14 cellular contexts compared by ENCODE assay signal in genomic region chr3:50509715-50510114, GRCh38. TPM values are rescaled to one million over a fixed set of nuclear protein-coding genes. Genes with fewer than 3 reads are reported as not detected.
A peak's percentile ranks its signal among the peaks of the same experiment; 100 is the strongest.
DNase-seq lines count a peak whose midpoint lies in the region; ATAC-seq and TF ChIP-seq lines count a peak whose summit lies in the region.
"Had no signal": no experiment of that assay in that cellular context is flagged by ENCODE, and none has a peak within 500 bp of the region (broad histone marks: within the 10 kb centered on the region; RNA-seq: fewer than 3 reads in every experiment).

No MANE protein-coding gene starts in this region.

- H3K27me3 ChIP-seq in BLaER1: peaks cover 6% of the 10 kb centered on the region
- H3K27me3 ChIP-seq in GM23338 (ENCODE audit: insufficient read depth): peaks cover 14% of the 10 kb centered on the region
- H3K27me3 ChIP-seq in neural progenitor cell: peaks cover 4% of the 10 kb centered on the region
- H3K27me3 ChIP-seq in Peyer's patch: no peaks in the 10 kb centered on the region
- H3K27me3 ChIP-seq: BE2C had no signal

- no peaks in the 10 kb centered on the region for H4K20me1 ChIP-seq in BLaER1
- no peaks in the 10 kb centered on the region for H4K20me1 ChIP-seq in GM23338 (replicated peaks; ENCODE audit: insufficient read depth)
- H4K20me1 ChIP-seq in neural progenitor cell (ENCODE audit: low read depth): no peaks in the 10 kb centered on the region

- H3K36me3 ChIP-seq in BLaER1 (no peaks in the 10 kb centered on the region), GM23338 (ENCODE audit: insufficient read depth) (no peaks in the 10 kb centered on the region), neural progenitor cell (no peaks in the 10 kb centered on the region), Peyer's patch (no peaks in the 10 kb centered on the region)
- H3K36me3 ChIP-seq: BE2C had no signal

- H2AFZ ChIP-seq in GM23338 (no peak overlapping the region), neural progenitor cell (replicated peaks) (no peak overlapping the region)

- TF ChIP-seq CTCF in GM23338 (conservative IDR thresholded peaks at IDR 0.05; ENCODE audit: low read depth in 2 of 2): peak in 1 of 2 experiments; percentile 38; a peak in 2 of 4 replicates
- peak; percentile 5 for TF ChIP-seq CTCF in neural progenitor cell (IDR thresholded peaks at IDR 0.05)
- TF ChIP-seq CTCF in Peyer's patch (IDR thresholded peaks at IDR 0.05): no peak

- H3K4me3 Mint-ChIP-seq in GM23338 (no peak overlapping the region), neural progenitor cell (no peak overlapping the region)
- no peak overlapping the region for H3K4me3 Mint-ChIP-seq in activated T-helper 17 cell treated with anti-CD3 and anti-CD28 coated beads, Interleukin-2, amount 50 U/mL, for 72 hours
- H3K4me3 Mint-ChIP-seq: CD8-positive, alpha-beta memory T cell; IgD-negative memory B cell had no signal

- H3K27ac Mint-ChIP-seq in GM23338 (no peak overlapping the region), neural progenitor cell (peak overlapping the region; percentile 30)
- H3K27ac Mint-ChIP-seq in activated T-helper 17 cell treated with anti-CD3 and anti-CD28 coated beads, Interleukin-2, amount 50 U/mL, for 72 hours: peak overlapping the region; percentile 36
- H3K27ac Mint-ChIP-seq: CD8-positive, alpha-beta memory T cell; IgD-negative memory B cell had no signal

- H3K9me2 ChIP-seq in GM23338 (ENCODE audit: insufficient read depth): no peaks in the 10 kb centered on the region

- H3K4me1 ChIP-seq in BLaER1 (peaks cover 66% of the 10 kb centered on the region), GM23338 (ENCODE audit: insufficient read depth) (0 out of 2 replicates have a peak, but pooled peaks cover 1% of the 10 kb centered on the region), neural progenitor cell (peaks cover 6% of the 10 kb centered on the region), Peyer's patch (no peaks in the 10 kb centered on the region)
- H3K4me1 ChIP-seq: Caco-2 had no signal

- H3K36me3 Mint-ChIP-seq in GM23338 (ENCODE audit: low read depth): no peaks in the 10 kb centered on the region
- no peaks in the 10 kb centered on the region for H3K36me3 Mint-ChIP-seq in activated T-helper 17 cell treated with anti-CD3 and anti-CD28 coated beads, Interleukin-2, amount 50 U/mL, for 72 hours (ENCODE audit: low read depth)
- no peaks in the 10 kb centered on the region for H3K36me3 Mint-ChIP-seq in neural progenitor cell
- H3K36me3 Mint-ChIP-seq: CD8-positive, alpha-beta memory T cell; IgD-negative memory B cell had no signal

- peaks cover 13% of the 10 kb centered on the region for H3K4me1 Mint-ChIP-seq in GM23338
- no peaks in the 10 kb centered on the region for H3K4me1 Mint-ChIP-seq in activated T-helper 17 cell treated with anti-CD3 and anti-CD28 coated beads, Interleukin-2, amount 50 U/mL, for 72 hours
- peaks cover 11% of the 10 kb centered on the region for H3K4me1 Mint-ChIP-seq in neural progenitor cell
- H3K4me1 Mint-ChIP-seq: CD8-positive, alpha-beta memory T cell; IgD-negative memory B cell had no signal

- H3K27me3 Mint-ChIP-seq in GM23338 (ENCODE audit: insufficient read depth, low read depth, poor library complexity): peaks cover 8% of the 10 kb centered on the region
- H3K27me3 Mint-ChIP-seq in activated T-helper 17 cell treated with anti-CD3 and anti-CD28 coated beads, Interleukin-2, amount 50 U/mL, for 72 hours: no peaks in the 10 kb centered on the region
- peaks cover 15% of the 10 kb centered on the region for H3K27me3 Mint-ChIP-seq in neural progenitor cell (ENCODE audit: insufficient read depth, low read depth)

- no peaks in the 10 kb centered on the region for H3K79me2 ChIP-seq in GM23338 (replicated peaks; ENCODE audit: insufficient read depth)
- no peaks in the 10 kb centered on the region for H3K79me2 ChIP-seq in neural progenitor cell (ENCODE audit: low read depth)

- no peaks in the 10 kb centered on the region for H3F3A ChIP-seq in GM23338 (replicated peaks; ENCODE audit: low read depth)
- H3F3A ChIP-seq in neural progenitor cell (ENCODE audit: low read depth): peaks cover 2% of the 10 kb centered on the region

- no peak for TF ChIP-seq POLR2A in Peyer's patch (IDR thresholded peaks at IDR 0.05)

- H3K4me2 ChIP-seq in BLaER1 (peak overlapping the region; percentile 42), GM23338 (no peak overlapping the region), neural progenitor cell (no peak overlapping the region)

- DNase-seq in GM23338 (ENCODE audit: low spot score) (peak; percentile 27), neural progenitor cell (ENCODE audit: low spot score) (no peak), ureter (ENCODE audit: low spot score) (no peak), Peyer's patch (no peak)
- DNase-seq: BE2C; Caco-2; CD8-positive, alpha-beta memory T cell; DMS53; GF-D8; H7 had no signal

- no peaks in the 10 kb centered on the region for H3K9me3 Mint-ChIP-seq in GM23338
- no peaks in the 10 kb centered on the region for H3K9me3 Mint-ChIP-seq in activated T-helper 17 cell treated with anti-CD3 and anti-CD28 coated beads, Interleukin-2, amount 50 U/mL, for 72 hours
- H3K9me3 Mint-ChIP-seq in neural progenitor cell: no peaks in the 10 kb centered on the region
- H3K9me3 Mint-ChIP-seq: CD8-positive, alpha-beta memory T cell; IgD-negative memory B cell had no signal

- H3K27ac ChIP-seq in BLaER1 (no peak overlapping the region), GM23338 (ENCODE audit: low read depth) (no peak overlapping the region), neural progenitor cell (no peak overlapping the region), Peyer's patch (no peak overlapping the region)

- H3K9me3 ChIP-seq in BLaER1 (no peaks in the 10 kb centered on the region), neural progenitor cell (ENCODE audit: low read depth) (no peaks in the 10 kb centered on the region), Peyer's patch (no peaks in the 10 kb centered on the region)
- H3K9me3 ChIP-seq: BE2C, Caco-2 had no signal

- ATAC-seq in GM23338 (peak; percentile 74), GM21367 (IDR thresholded peaks at IDR 0.05; ENCODE audit: unreplicated experiment) (no peak)
- no peak for ATAC-seq in activated T-helper 17 cell treated with anti-CD3 and anti-CD28 coated beads, Interleukin-2, amount 50 U/mL, for 72 hours (replicated peaks)

- H3K4me3 ChIP-seq in BLaER1: no peak overlapping the region
- H3K4me3 ChIP-seq in GM23338: no peak overlapping the region
- H3K4me3 ChIP-seq in neural progenitor cell: no peak overlapping the region
- no peak overlapping the region for H3K4me3 ChIP-seq in Peyer's patch

- H3K9ac ChIP-seq in BLaER1 (no peak overlapping the region), neural progenitor cell (no peak overlapping the region)

TF ChIP-seq in GM23338, 12 proteins besides CTCF, POLR2A, EP300 and RAD21 (continues in another document):
- TF ChIP-seq EZH2phosphoT487 (IDR thresholded peaks at IDR 0.05; ENCODE audit: unreplicated experiment) (no peak), JUNB (IDR thresholded peaks at IDR 0.05; ENCODE audit: unreplicated experiment) (no peak), POLR2AphosphoS5 (IDR thresholded peaks at IDR 0.05; ENCODE audit: low read depth) (no peak), EZH2 (IDR thresholded peaks at IDR 0.05; ENCODE audit: low read depth, unreplicated experiment) (no peak), ZNF114 (CRISPR knock-in tag; IDR thresholded peaks at IDR 0.05) (no peak), REST (IDR thresholded peaks at IDR 0.05; ENCODE audit: unreplicated experiment) (no peak), STAT1 (IDR thresholded peaks at IDR 0.05; ENCODE audit: unreplicated experiment) (no peak)

RNA-seq across cellular contexts. Expression of gene CACNA2D2, which starts 6.3 kb away (rescaled TPM):
- 10.3 and 11.4 TPM in 2 replicates for total RNA-seq in GM23338 (2014; rRNA removed; shearing (Covaris generic))
- polyA plus RNA-seq in GM23338 (2016; fragmentation: Nextera tagmentation; extraction: Ambion mirVana): 4.7 and 5.4 TPM in 2 replicates
- 1 to 10 TPM in 1 of 2 donors, under 1 TPM in 1; 0.50 to 5.0 TPM for total RNA-seq in activated T-helper 17 cell treated with anti-CD3 and anti-CD28 coated beads, Interleukin-2, amount 50 U/mL, for 72 hours
- total RNA-seq in neural progenitor cell (ENCODE audit: low replicate concordance) (4.3 and 9.5 TPM in 2 replicates), ureter (2.6 TPM), Peyer's patch (1 to 10 TPM in 3 of 4 donors, under 1 TPM in 1; 0.88 to 5.8 (median 1.2) TPM)

RNA-seq across cellular contexts. Expression of gene C3orf18, which starts 57.8 kb away (rescaled TPM):
- 7.7 and 10.3 TPM in 2 replicates for total RNA-seq in GM23338 (2014; rRNA removed; shearing (Covaris generic))
- polyA plus RNA-seq in GM23338 (2016; fragmentation: Nextera tagmentation; extraction: Ambion mirVana): 2.4 TPM in 2 replicates
- 10 to 100 TPM; 17.3 to 50.8 TPM for total RNA-seq in activated T-helper 17 cell treated with anti-CD3 and anti-CD28 coated beads, Interleukin-2, amount 50 U/mL, for 72 hours
- total RNA-seq in neural progenitor cell (ENCODE audit: low replicate concordance) (8.5 and 15.6 TPM in 2 replicates), ureter (8.0 TPM), Peyer's patch (10 to 100 TPM in 1 of 4 donors, 1 to 10 TPM in 2, not detected in 1; 1.1 to 26.4 (median 3.2) TPM)

RNA-seq across cellular contexts. Expression of gene HEMK1, which starts 59.6 kb away (rescaled TPM):
- total RNA-seq in GM23338 (2014; rRNA removed; shearing (Covaris generic)): 5.6 and 8.5 TPM in 2 replicates
- polyA plus RNA-seq in GM23338 (2016; fragmentation: Nextera tagmentation; extraction: Ambion mirVana): 10.1 and 11.0 TPM in 2 replicates
- 10 to 100 TPM; 47.5 to 99.2 TPM for total RNA-seq in activated T-helper 17 cell treated with anti-CD3 and anti-CD28 coated beads, Interleukin-2, amount 50 U/mL, for 72 hours
- total RNA-seq in neural progenitor cell (ENCODE audit: low replicate concordance) (9.3 and 20.8 TPM in 2 replicates), ureter (34.4 TPM), Peyer's patch (10 to 100 TPM in 3 of 4 donors, 1 to 10 TPM in 1; 8.6 to 15.3 (median 12.5) TPM)
